22 cellular contexts compared by ENCODE assay signal in genomic region chr12:69389836-69390235, GRCh38. TPM values are rescaled to one million over a fixed set of nuclear protein-coding genes. Genes with fewer than 3 reads are reported as not detected.
A peak's percentile ranks its signal among the peaks of the same experiment; 100 is the strongest.
DNase-seq lines count a peak whose midpoint lies in the region; FAIRE-seq and TF ChIP-seq lines count a peak whose summit lies in the region.
"Had no signal": no experiment of that assay in that cellular context is flagged by ENCODE, and none has a peak within 500 bp of the region (broad histone marks: within the 10 kb centered on the region; RNA-seq: fewer than 3 reads in every experiment).

No MANE protein-coding gene starts in this region.

- CTCF ChIA-PET in BJ (lab: Yijun Ruan, JAX), result interaction anchor here (0.6 to 5.1 kb wide), 10 partner anchors 13 to 836 kb away, joined by 3 to 27 read pairs (median 4); no protein-coding TSS in a partner anchor
- CTCF ChIA-PET in RWPE1 (lab: Yijun Ruan, JAX), result no interaction called here

- peak overlapping the region; percentile 15; the same call in 1 of the 2 replicates for H3K27ac ChIP-seq in RWPE1
- H3K27ac ChIP-seq in thyroid gland, result no peak overlapping the region
- H3K27ac ChIP-seq: testis had no signal

- TF ChIP-seq POLR2A in thyroid gland (IDR thresholded peaks at IDR 0.05), result no peak

- H3K36me3 ChIP-seq in BJ (ENCODE audit: control insufficient read depth, insufficient read depth, low read length), result no peaks in the 10 kb centered on the region
- H3K36me3 ChIP-seq in thyroid gland, result no peaks in the 10 kb centered on the region

- H3K4me3 Mint-ChIP-seq in progenitor cell of endocrine pancreas (ENCODE audit: low read depth), result no peak overlapping the region
- H3K4me3 Mint-ChIP-seq: CD14-positive monocyte had no signal

- H3K4me3 ChIP-seq in BJ (ENCODE audit: low read depth, low read length) (no peak overlapping the region), thyroid gland (replicated peaks in 1 of 3) (no peak overlapping the region)
- H3K4me3 ChIP-seq: GM12878, testis had no signal

- no peaks in the 10 kb centered on the region for H3K4me1 Mint-ChIP-seq in progenitor cell of endocrine pancreas (ENCODE audit: low read depth)

- no peak for TF ChIP-seq CTCF in BJ (IDR thresholded peaks at IDR 0.05; ENCODE audit: insufficient read depth, low read depth, low read length)
- no peak for TF ChIP-seq CTCF in RWPE1 (conservative IDR thresholded peaks at IDR 0.05; ENCODE audit: low read depth)
- no peak for TF ChIP-seq CTCF in progenitor cell of endocrine pancreas (IDR thresholded peaks at IDR 0.05; ENCODE audit: unreplicated experiment)
- TF ChIP-seq CTCF in thyroid gland (IDR thresholded peaks at IDR 0.05), result no peak

- intact Hi-C loops in thyroid gland (cut with DNase I), result no loop called here

- peak overlapping the region; percentile 11 for H3K27ac Mint-ChIP-seq in progenitor cell of endocrine pancreas
- H3K27ac Mint-ChIP-seq: CD14-positive monocyte had no signal

- no peak for FAIRE-seq in frontal cortex (lab: Jason Lieb, UNC)
- FAIRE-seq in GM19239 (lab: Jason Lieb, UNC), result no peak
- FAIRE-seq: GM12878, H54 had no signal

- H3K27me3 Mint-ChIP-seq in progenitor cell of endocrine pancreas, result no peaks in the 10 kb centered on the region

- no peaks in the 10 kb centered on the region for H3K9me3 ChIP-seq in thyroid gland
- H3K9me3 ChIP-seq: testis had no signal

- H3K27me3 ChIP-seq in BJ (ENCODE audit: control insufficient read depth, insufficient read depth, low read length) (no peaks in the 10 kb centered on the region), thyroid gland (no peaks in the 10 kb centered on the region)
- H3K27me3 ChIP-seq: testis had no signal

- peaks cover 12% of the 10 kb centered on the region for H3K36me3 Mint-ChIP-seq in progenitor cell of endocrine pancreas (ENCODE audit: insufficient read depth)

- WGBS in thyroid gland, 2 donors, result 80 to 83% methylated on average over 1 of the region's 1 CpG

- POLR2A ChIA-PET in BJ (lab: Charles Lee), result no interaction called here
- POLR2A ChIA-PET in RWPE1 (lab: Yijun Ruan, JAX; ENCODE audit: low non-redundant PET), result no interaction called here

- H3K4me1 ChIP-seq in thyroid gland, result no peaks in the 10 kb centered on the region
- H3K4me1 ChIP-seq: testis had no signal

- DNase-seq in BJ (ENCODE audit: low read depth), result peak; percentile 22
- no peak for DNase-seq in RWPE1 (ENCODE audit: low spot score)
- DNase-seq in fibroblast of gingiva (ENCODE audit: low read depth), result peak; percentile 56
- no peak for DNase-seq in progenitor cell of endocrine pancreas (ENCODE audit: low spot score, unreplicated experiment)
- DNase-seq in frontal cortex (ENCODE audit: low spot score in 2 of 2), result no peak
- no peak for DNase-seq in thyroid gland
- DNase-seq in GM19239 (ENCODE audit: insufficient read length, low spot score), result no peak
- DNase-seq: activated CD4-positive, alpha-beta T cell treated with anti-CD3 and anti-CD28 coated beads, Interleukin-2, amount 50 U/mL, for 1 hour; activated naive CD4-positive, alpha-beta T cell treated with Interleukin-2 at 50 U/mL for 16 hours; anterior cingulate cortex; DMS 273 treated with DMSO at 0.1 percent for 48 hours; GF-D8; left ventricle myocardium superior; NCI-H1105 treated with DMSO at 0.1 percent for 48 hours; NCI-H526 treated with DMSO at 0.1 percent for 48 hours; retina; SHP77; testis had no signal

- no peaks in the 10 kb centered on the region for H3K9me3 Mint-ChIP-seq in progenitor cell of endocrine pancreas (ENCODE audit: low read depth)

RNA-seq across cellular contexts. Expression of gene YEATS4, which starts 30.3 kb away (rescaled TPM):
- polyA plus RNA-seq in BJ (2011; rRNA removed), result 7.8 and 9.1 TPM in 2 replicates
- 1.1 and 4.2 TPM in 2 replicates for polyA minus RNA-seq in BJ (2011; rRNA and poly(A)+ RNA removed)
- total RNA-seq in progenitor cell of endocrine pancreas (31.3 and 32.7 TPM in 2 replicates), frontal cortex (46.5 TPM), thyroid gland (10 to 100 TPM; 13.8 to 37.8 (median 20.9) TPM)

RNA-seq across cellular contexts. Expression of gene LYZ, which starts 41.7 kb away (rescaled TPM):
- not detected in 2 replicates for polyA plus RNA-seq in BJ (2011; rRNA removed)
- polyA minus RNA-seq in BJ (2011; rRNA and poly(A)+ RNA removed), result not detected in 2 replicates
- 8.8 and 11.1 TPM in 2 replicates for total RNA-seq in progenitor cell of endocrine pancreas
- total RNA-seq in frontal cortex, result 4.9 TPM
- total RNA-seq in thyroid gland, result 10 to 100 TPM in 3 of 4 donors, 1 to 10 TPM in 1; 6.6 to 34.2 (median 16.9) TPM
- total RNA-seq: LHCN-M2 had no signal
- polyA plus RNA-seq: GM12878 had no signal

Comparison
In these comparisons a context has a peak if more than half of its experiments do, and no peak if none do; other contexts are left out.
1. DNase-seq: peak in BJ (single experiment) and fibroblast of gingiva (single experiment); none in RWPE1 (single experiment), progenitor cell of endocrine pancreas (single experiment), frontal cortex (0 of 2), thyroid gland (0 of 2) and GM19239 (single experiment).